1 cellular context compared by ENCODE assay signal in genomic region chr5:163460562-163461176, GRCh38.
TF ChIP-seq lines count a peak whose summit lies in the region.

Gene HMMR (plus strand): TSS chr5:163460632. CDS start chr5:163460693, 61 bp downstream.

TF ChIP-seq in K562, 482 proteins besides CTCF, POLR2A, EP300 and RAD21 (continued from another document and continues in another):
- TF ChIP-seq PKNOX1 (IDR thresholded peaks at IDR 0.05) = peak; percentile 66
- TF ChIP-seq ZNF395 (CRISPR knock-in tag; IDR thresholded peaks at IDR 0.05) = 0 out of 2 replicates have a peak, but pooled peaks have one; percentile 31
- TF ChIP-seq ESRRA (IDR thresholded peaks at IDR 0.05; ENCODE audit: borderline replicate concordance, low read depth) = 0 out of 2 replicates have a peak, but pooled peaks have one; percentile 43
- TF ChIP-seq ZHX1 (conservative IDR thresholded peaks at IDR 0.05; ENCODE audit: low read length) = no peak
- no peak for TF ChIP-seq RBM14 (IDR thresholded peaks at IDR 0.05; ENCODE audit: borderline replicate concordance, insufficient read depth, low read depth, low read length)
- TF ChIP-seq ZNF511 (CRISPR knock-in tag; IDR thresholded peaks at IDR 0.05) = no peak
- peak; percentile 67 for TF ChIP-seq SMAD1 (IDR thresholded peaks at IDR 0.05; ENCODE audit: low read depth, low read length, partially characterized antibody)
- TF ChIP-seq HDAC1 (IDR thresholded peaks at IDR 0.05) = peak in 1 of 2 experiments; percentile 77; a peak in 2 of 4 replicates
- TF ChIP-seq CEBPB (tag; IDR thresholded peaks at IDR 0.05) = no peak
- no peak for TF ChIP-seq ZBTB49 (CRISPR knock-in tag; IDR thresholded peaks at IDR 0.05; ENCODE audit: borderline replicate concordance)
- no peak for TF ChIP-seq SIN3B (IDR thresholded peaks at IDR 0.05; ENCODE audit: low read depth)
- TF ChIP-seq POLR2AphosphoS5 (IDR thresholded peaks at IDR 0.05; ENCODE audit: control insufficient read depth, insufficient read depth, low read depth, low read length) = peak; percentile 90
- TF ChIP-seq MYBL2 (IDR thresholded peaks at IDR 0.05; ENCODE audit: low read depth) = peak; percentile 97
- no peak; the same call in 1 of the 2 replicates for TF ChIP-seq MYBL2 (CRISPR knock-in tag; IDR thresholded peaks at IDR 0.05; ENCODE audit: borderline replicate concordance)
- TF ChIP-seq ZC3H4 (CRISPR knock-in tag; IDR thresholded peaks at IDR 0.05; ENCODE audit: borderline replicate concordance) = peak; percentile 97
- no peak for TF ChIP-seq TAF9B (IDR thresholded peaks at IDR 0.05; ENCODE audit: partially characterized antibody)
- TF ChIP-seq TEAD4 (IDR thresholded peaks at IDR 0.05; ENCODE audit: low read length) = peak; percentile 5; the same call in 1 of the 2 replicates
- TF ChIP-seq TEAD4 (CRISPR knock-in tag; IDR thresholded peaks at IDR 0.05; ENCODE audit: borderline replicate concordance) = no peak
- no peak for TF ChIP-seq ZNF407 (IDR thresholded peaks at IDR 0.05; ENCODE audit: low read depth)
- TF ChIP-seq CEBPG (CRISPR knock-in tag; IDR thresholded peaks at IDR 0.05) = no peak
- 0 out of 4 replicates have a peak, but pooled peaks of 1 of the 2 experiments have one; percentile 10 for TF ChIP-seq CEBPG (tag; conservative IDR thresholded peaks at IDR 0.05 in 1 of 2, IDR thresholded peaks at IDR 0.05 in 1 of 2)
- TF ChIP-seq PHF21A (IDR thresholded peaks at IDR 0.05; ENCODE audit: borderline replicate concordance, low read depth) = 0 out of 2 replicates have a peak, but pooled peaks have one; percentile 10
- TF ChIP-seq GTF2F1 (IDR thresholded peaks at IDR 0.05; ENCODE audit: low read depth, low read length) = 0 out of 2 replicates have a peak, but pooled peaks have one; percentile 17
- no peak for TF ChIP-seq ZNF146 (CRISPR knock-in tag; IDR thresholded peaks at IDR 0.05; ENCODE audit: unreplicated experiment)
- no peak for TF ChIP-seq ZNF592 (IDR thresholded peaks at IDR 0.05)
- TF ChIP-seq NFRKB (IDR thresholded peaks at IDR 0.05; ENCODE audit: low read depth) = peak; percentile 52
- TF ChIP-seq TAF1 (IDR thresholded peaks at IDR 0.05; ENCODE audit: control insufficient read depth, extremely low read depth, insufficient read depth, low read length, severe bottlenecking) = peak; percentile 90
- peak in 1 of 2 experiments; percentile 54; a peak in 1 of 4 replicates for TF ChIP-seq SIN3A (IDR thresholded peaks at IDR 0.05; ENCODE audit: borderline replicate concordance in 2 of 2, control insufficient read depth in 1 of 2, low read depth in 2 of 2, low read length in 2 of 2)
- TF ChIP-seq SRSF1 (IDR thresholded peaks at IDR 0.05; ENCODE audit: low read depth, low read length) = no peak
- TF ChIP-seq E2F6 (IDR thresholded peaks at IDR 0.05; ENCODE audit: borderline replicate concordance in 1 of 2, extremely low read depth in 1 of 2, insufficient read depth in 1 of 2, insufficient read length in 1 of 2, low read depth in 1 of 2, low read length in 1 of 2, poor library complexity in 1 of 2, severe bottlenecking in 1 of 2) = peak in 1 of 2 experiments; percentile 20
- TF ChIP-seq NFE2 (IDR thresholded peaks at IDR 0.05; ENCODE audit: low read depth) = peak; percentile 43; the same call in 1 of the 2 replicates
